1 cellular context compared by ENCODE assay signal in the genomic region with DNA sequence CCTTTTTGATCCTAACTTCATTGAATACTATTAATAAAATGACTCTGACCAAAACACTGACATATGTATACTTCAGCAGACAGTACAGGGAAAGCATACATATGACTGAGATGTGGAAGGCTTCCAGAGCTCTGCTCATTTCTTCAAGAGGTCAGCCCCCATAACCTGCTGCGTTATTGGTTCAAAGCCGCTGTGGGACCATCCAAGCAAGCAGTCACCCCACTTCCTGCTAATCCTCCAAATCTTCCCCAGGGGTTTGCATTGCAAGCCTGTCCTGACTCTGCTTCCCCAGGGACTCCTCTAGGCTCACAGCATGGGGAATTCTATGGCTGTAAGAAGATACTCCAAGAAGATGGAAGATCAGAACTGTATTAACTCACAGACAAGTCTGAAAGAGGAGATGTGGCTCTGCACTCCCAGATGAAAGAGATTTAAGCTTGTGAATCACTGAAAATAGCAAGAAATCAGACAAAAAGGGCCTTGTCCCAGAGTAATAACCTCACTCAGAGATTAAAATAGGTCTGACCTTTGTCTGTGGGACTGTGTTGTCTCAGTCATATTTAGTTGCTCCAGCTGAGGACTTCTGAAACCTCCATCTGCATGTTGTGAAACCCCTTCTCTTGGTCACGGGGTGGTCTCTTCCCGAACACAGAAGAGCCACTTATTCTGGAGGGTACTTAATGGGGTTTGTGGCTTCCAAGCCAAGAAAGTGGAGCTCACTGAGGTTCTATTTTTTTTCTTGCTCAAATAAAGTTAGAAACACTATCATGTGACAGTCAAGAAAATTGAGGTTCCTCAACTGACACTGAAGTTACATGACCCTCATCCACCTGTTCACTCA.
TF ChIP-seq lines count a peak whose summit lies in the region.

No MANE protein-coding gene starts in this region.

TF ChIP-seq in GM23338, 12 proteins besides CTCF, POLR2A, EP300 and RAD21 (continued from another document):
- TF ChIP-seq, protein P1, sequence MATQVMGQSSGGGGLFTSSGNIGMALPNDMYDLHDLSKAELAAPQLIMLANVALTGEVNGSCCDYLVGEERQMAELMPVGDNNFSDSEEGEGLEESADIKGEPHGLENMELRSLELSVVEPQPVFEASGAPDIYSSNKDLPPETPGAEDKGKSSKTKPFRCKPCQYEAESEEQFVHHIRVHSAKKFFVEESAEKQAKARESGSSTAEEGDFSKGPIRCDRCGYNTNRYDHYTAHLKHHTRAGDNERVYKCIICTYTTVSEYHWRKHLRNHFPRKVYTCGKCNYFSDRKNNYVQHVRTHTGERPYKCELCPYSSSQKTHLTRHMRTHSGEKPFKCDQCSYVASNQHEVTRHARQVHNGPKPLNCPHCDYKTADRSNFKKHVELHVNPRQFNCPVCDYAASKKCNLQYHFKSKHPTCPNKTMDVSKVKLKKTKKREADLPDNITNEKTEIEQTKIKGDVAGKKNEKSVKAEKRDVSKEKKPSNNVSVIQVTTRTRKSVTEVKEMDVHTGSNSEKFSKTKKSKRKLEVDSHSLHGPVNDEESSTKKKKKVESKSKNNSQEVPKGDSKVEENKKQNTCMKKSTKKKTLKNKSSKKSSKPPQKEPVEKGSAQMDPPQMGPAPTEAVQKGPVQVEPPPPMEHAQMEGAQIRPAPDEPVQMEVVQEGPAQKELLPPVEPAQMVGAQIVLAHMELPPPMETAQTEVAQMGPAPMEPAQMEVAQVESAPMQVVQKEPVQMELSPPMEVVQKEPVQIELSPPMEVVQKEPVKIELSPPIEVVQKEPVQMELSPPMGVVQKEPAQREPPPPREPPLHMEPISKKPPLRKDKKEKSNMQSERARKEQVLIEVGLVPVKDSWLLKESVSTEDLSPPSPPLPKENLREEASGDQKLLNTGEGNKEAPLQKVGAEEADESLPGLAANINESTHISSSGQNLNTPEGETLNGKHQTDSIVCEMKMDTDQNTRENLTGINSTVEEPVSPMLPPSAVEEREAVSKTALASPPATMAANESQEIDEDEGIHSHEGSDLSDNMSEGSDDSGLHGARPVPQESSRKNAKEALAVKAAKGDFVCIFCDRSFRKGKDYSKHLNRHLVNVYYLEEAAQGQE (IDR thresholded peaks at IDR 0.05; ENCODE audit: unreplicated experiment): no peak
- TF ChIP-seq CREB1 (CRISPR knock-in tag; IDR thresholded peaks at IDR 0.05; ENCODE audit: low read depth) (no peak), POLR2AphosphoS5 (IDR thresholded peaks at IDR 0.05; ENCODE audit: low read depth) (no peak), STAT1 (IDR thresholded peaks at IDR 0.05; ENCODE audit: unreplicated experiment) (no peak), ZNF331 (CRISPR knock-in tag; IDR thresholded peaks at IDR 0.05; ENCODE audit: low read depth) (no peak), EZH2 (IDR thresholded peaks at IDR 0.05; ENCODE audit: low read depth, unreplicated experiment) (no peak), ETS1 (IDR thresholded peaks at IDR 0.05) (no peak)
